Comparison of ENCODE assay signal across 8 cellular contexts in the genomic region with DNA sequence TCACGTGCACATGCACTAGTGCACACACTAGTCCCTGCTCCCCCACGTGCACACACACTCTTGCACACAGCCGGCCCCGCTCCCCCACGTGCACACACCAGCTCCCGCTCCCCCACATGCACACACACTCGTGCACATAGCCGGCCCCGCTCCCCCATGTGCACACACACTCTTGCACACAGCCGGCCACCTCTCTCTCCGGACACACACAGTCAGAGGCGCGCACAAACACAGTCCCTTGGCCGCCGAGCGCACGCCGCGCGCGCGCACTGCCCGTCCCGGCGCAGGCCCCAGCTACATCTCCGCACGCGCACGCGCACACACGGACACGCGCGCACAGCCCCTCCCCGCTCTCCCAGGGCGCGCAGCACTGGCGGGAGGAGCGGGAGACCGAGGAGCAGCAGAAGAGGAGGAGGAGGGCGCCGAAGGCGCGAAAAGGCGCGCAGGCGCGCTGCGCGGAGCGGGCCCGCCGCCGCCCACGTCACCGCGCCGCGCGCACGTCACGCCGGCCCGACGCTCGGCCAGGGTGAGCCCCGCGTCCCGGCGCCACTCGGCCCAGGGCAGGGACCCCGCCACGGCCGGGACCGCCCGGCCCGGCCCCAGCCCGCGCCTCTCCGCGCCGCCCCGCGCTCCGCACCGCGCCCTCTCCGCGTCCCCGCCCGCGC. TPM values are rescaled to one million over a fixed set of nuclear protein-coding genes. Genes with fewer than 3 reads are reported as not detected.
DNase-seq lines count a peak whose midpoint lies in the region; ATAC-seq, FAIRE-seq and TF ChIP-seq lines count a peak whose summit lies in the region.

Gene TFDP1, plus strand, starts transcription at position 549 of the 665 bp plus-strand sequence. CDS start 1,085 bp downstream, outside the sequence.

- no peak for FAIRE-seq in kidney (lab: Jason Lieb, UNC)

- H3K9ac ChIP-seq in kidney (ENCODE audit: low read length in 2 of 2): peak within 1 kb of the TSS in 1 of 2 donors; percentile 12

- H3K4me3 ChIP-seq in kidney (ENCODE audit: low read length in 2 of 2): peak within 1 kb of the TSS; percentile 34 to 56

- ATAC-seq in GM19043 (IDR thresholded peaks at IDR 0.05; ENCODE audit: low read depth, unreplicated experiment) (peak; percentile 75), HG03280 (IDR thresholded peaks at IDR 0.05; ENCODE audit: unreplicated experiment) (peak; percentile 84)
- peak; percentile 88 for ATAC-seq in activated CD4-positive, CD25-positive, alpha-beta regulatory T cell treated with anti-CD3 and anti-CD28 coated beads, Interleukin-2, amount 50 U/mL, for 24 hours

- peaks cover 4 to 12% of the 10 kb centered on the region in 2 donors for H3K36me3 ChIP-seq in kidney (ENCODE audit: control insufficient read depth in 1 of 2, insufficient read depth in 2 of 2, low read length in 2 of 2)

- H3K4me1 ChIP-seq in kidney (ENCODE audit: control insufficient read depth in 1 of 2, insufficient read depth in 1 of 2, low read depth in 1 of 2, low read length in 2 of 2): peaks cover 0 to 6% of the 10 kb centered on the region in 2 donors

- H3K9me3 ChIP-seq in kidney (ENCODE audit: control insufficient read depth in 1 of 2, low read length in 2 of 2): no peaks in the 10 kb centered on the region

- DNase-seq in Ammon's horn (ENCODE audit: low spot score) (peak; percentile 85), NCI-H345 treated with DMSO at 0.1 percent for 48 hours (lab: John Stamatoyannopoulos, UW; ENCODE audit: unreplicated experiment) (peak; percentile 78), cerebellum (ENCODE audit: low spot score) (peak; percentile 97), kidney (peak; percentile 88)
- DNase-seq in stimulated activated CD4-positive, alpha-beta T cell treated with anti-CD3 and anti-CD28 coated beads, Interleukin-15, amount 100 ng/mL, for 1 hour (ENCODE audit: low read depth in 1 of 2, low spot score in 1 of 2): peak; percentile 30 to 65

- TF ChIP-seq CTCF in kidney (IDR thresholded peaks at IDR 0.05; ENCODE audit: borderline replicate concordance, extremely low read depth, insufficient read depth): peak; percentile 5

- intact Hi-C loops in kidney (cut with DNase I): no loop called here

- H3K27ac ChIP-seq in kidney (ENCODE audit: low read depth in 2 of 2, low read length in 2 of 2): no peak within 1 kb of the TSS

RNA-seq across cellular contexts. Expression of gene TFDP1, which starts in this region (rescaled TPM):
- total RNA-seq in cerebellum: 33.9 TPM
- total RNA-seq in kidney: 46.9 TPM
- polyA plus RNA-seq in kidney (ENCODE audit: insufficient read depth, low read depth, low replicate concordance): 33.8 TPM
